Comparison of ENCODE assay signal across 1 cellular context in genomic region chr9:109012009-109012875, GRCh38.
TF ChIP-seq lines count a peak whose summit lies in the region.

No MANE protein-coding gene starts in this region.

TF ChIP-seq in GM23338, 12 proteins besides CTCF, POLR2A, EP300 and RAD21 (continued from another document):
- no peak for TF ChIP-seq ZNF331 (CRISPR knock-in tag; IDR thresholded peaks at IDR 0.05; ENCODE audit: low read depth)
- TF ChIP-seq EZH2 (IDR thresholded peaks at IDR 0.05; ENCODE audit: low read depth, unreplicated experiment), result no peak
- TF ChIP-seq POLR2AphosphoS5 (IDR thresholded peaks at IDR 0.05; ENCODE audit: low read depth), result no peak
- TF ChIP-seq NANOG (IDR thresholded peaks at IDR 0.05; ENCODE audit: borderline replicate concordance), result no peak
TF ChIP-seq in GM23338: peak in this region for 0.
